19 cellular contexts compared by ENCODE assay signal in the genomic region with DNA sequence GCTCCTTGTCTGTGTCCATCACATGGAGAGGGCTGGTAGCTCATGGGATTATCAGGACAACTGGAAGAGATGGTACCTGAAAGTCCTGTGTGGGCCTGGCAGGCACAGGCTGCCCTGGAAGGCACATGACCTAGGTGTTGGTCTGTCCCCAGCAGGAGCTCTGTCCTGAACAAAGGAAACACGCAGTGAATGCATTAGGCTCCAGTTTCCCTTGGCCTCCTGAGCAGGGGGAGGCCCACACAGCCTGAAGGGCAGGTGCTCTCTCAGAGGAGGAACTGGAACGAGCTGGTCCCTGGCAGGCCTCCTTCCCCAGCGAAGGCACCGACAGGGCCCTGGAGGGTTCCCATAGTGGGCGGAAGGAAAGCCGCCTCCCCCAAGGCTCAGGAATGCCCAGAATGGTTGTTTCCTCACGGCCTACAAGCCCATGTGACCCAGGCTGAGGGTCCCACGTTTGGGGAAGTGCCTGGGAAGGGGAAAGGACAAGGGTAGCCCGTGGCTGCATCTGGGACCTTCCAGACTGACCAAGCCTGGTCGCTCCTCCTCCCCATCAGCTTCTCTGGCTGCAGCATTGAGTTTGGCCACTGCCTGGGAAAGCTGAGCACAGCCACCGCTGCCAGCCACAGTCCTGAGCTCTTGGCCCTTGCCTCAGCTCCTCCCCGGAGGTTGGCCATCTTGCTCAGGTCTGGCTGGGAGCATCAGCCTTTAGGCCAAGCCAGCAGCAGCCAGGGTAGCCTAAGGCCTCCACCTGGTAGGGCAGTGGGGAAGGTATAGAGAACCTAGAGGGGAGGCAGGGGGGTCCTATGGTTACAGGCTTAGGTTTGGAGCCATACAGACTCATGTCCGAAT. TPM values are rescaled to one million over a fixed set of nuclear protein-coding genes. Genes with fewer than 3 reads are reported as not detected.
DNase-seq lines count a peak whose midpoint lies in the region; ATAC-seq and TF ChIP-seq lines count a peak whose summit lies in the region.
"Had no signal": no experiment of that assay in that cellular context is flagged by ENCODE, and none has a peak within 500 bp of the region (broad histone marks: within the 10 kb centered on the region; RNA-seq: fewer than 3 reads in every experiment).

No MANE protein-coding gene starts in this region.

- 71 to 80% (median 74%) methylated on average over 3 to 13 of the region's 13 CpGs for WGBS in spleen, 5 donors

- no peak for TF ChIP-seq CTCF in spleen (IDR thresholded peaks at IDR 0.05 in 8 of 11, conservative IDR thresholded peaks at IDR 0.05 in 3 of 11)

- H3K9me3 ChIP-seq in T-helper 17 cell (ENCODE audit: control insufficient read depth, low read length, poor library complexity, severe bottlenecking): no peaks in the 10 kb centered on the region
- H3K9me3 ChIP-seq in spleen: no peaks in the 10 kb centered on the region
- H3K9me3 ChIP-seq: A549, HAP-1 had no signal

- H3K4me1 Mint-ChIP-seq in T-helper 17 cell: peaks cover 6% of the 10 kb centered on the region

- H3K36me3 ChIP-seq in H7 (replicated peaks; ENCODE audit: control insufficient read depth, insufficient read depth, low read length) (no peaks in the 10 kb centered on the region; the same call in 1 of the 2 replicates), spleen (no peaks in the 10 kb centered on the region)
- H3K36me3 ChIP-seq: HAP-1 had no signal

- no peak for TF ChIP-seq POLR2A in spleen (IDR thresholded peaks at IDR 0.05)

- peak overlapping the region; percentile 43 for H3K4me3 Mint-ChIP-seq in T-helper 17 cell
- H3K4me3 Mint-ChIP-seq: CD4-positive, alpha-beta T cell had no signal

- peaks cover 2% of the 10 kb centered on the region for H3K36me3 Mint-ChIP-seq in T-helper 17 cell (ENCODE audit: low read depth)

- H3K4me3 ChIP-seq in H7 (ENCODE audit: insufficient read depth, low read depth, low read length) (no peak overlapping the region), spleen (no peak overlapping the region)
- H3K4me3 ChIP-seq: A549, HAP-1 had no signal

- no peak overlapping the region for H3K27ac Mint-ChIP-seq in T-helper 17 cell
- H3K27ac Mint-ChIP-seq: CD4-positive, alpha-beta T cell had no signal

- H3K27ac ChIP-seq in spleen: no peak overlapping the region
- H3K27ac ChIP-seq: A549 had no signal

- peaks cover 47% of the 10 kb centered on the region for H3K27me3 Mint-ChIP-seq in T-helper 17 cell
- H3K27me3 Mint-ChIP-seq: CD4-positive, alpha-beta T cell had no signal

- H3K27me3 ChIP-seq in H7 (ENCODE audit: control insufficient read depth, insufficient read depth, low read length) (no peaks in the 10 kb centered on the region), spleen (replicated peaks in 1 of 7) (no peaks in the 10 kb centered on the region)

- no peaks in the 10 kb centered on the region for H3K4me1 ChIP-seq in spleen
- H3K4me1 ChIP-seq: A549, HAP-1 had no signal

- DNase-seq in H7 (peak; percentile 75), T-helper 17 cell (no peak), left kidney (ENCODE audit: low read depth, low spot score) (peak; percentile 44), spleen (peak; percentile 67), NAMALWA (ENCODE audit: low spot score) (no peak)
- DNase-seq in activated CD4-positive, alpha-beta T cell treated with anti-CD3 and anti-CD28 coated beads for 1 hour: no peak
- DNase-seq: CD4-positive, alpha-beta T cell; DMS153; GF-D8; KBM-7; NCI-H1694 treated with DMSO at 0.1 percent for 48 hours; NCI-H510A; NCI-H748 treated with DMSO at 0.1 percent for 48 hours; NK-92 treated with Interleukin-12 subunit alpha and Interleukin-12 subunit beta, amount 100 ng/mL, for 24 hours had no signal

- no peak for ATAC-seq in T-helper 17 cell
- ATAC-seq in GM18907 (IDR thresholded peaks at IDR 0.05; ENCODE audit: unreplicated experiment): no peak
- ATAC-seq: A549, Right ventricle myocardium inferior had no signal

- intact Hi-C loops in spleen (cut with DNase I; ENCODE audit: low total_unique reads): no loop called here

RNA-seq across cellular contexts. Expression of a gene that starts 21.8 kb away (rescaled TPM):
- 21.1 and 42.8 TPM in 2 replicates for total RNA-seq in H7 (2014; rRNA removed; shearing (Covaris generic))
- total RNA-seq in T-helper 17 cell (under 1 TPM in 1 of 2 donors, not detected in 1; 0.13 TPM), spleen (100 to 1,000 TPM; 262 to 549 (median 387) TPM)
- 10 to 100 TPM; 22.7 to 64.5 (median 44.7) TPM for polyA plus RNA-seq in spleen
- total RNA-seq: CD4-positive, alpha-beta T cell; OCI-LY7 had no signal

Comparison
In these comparisons a context has a peak if more than half of its experiments do, and no peak if none do; other contexts are left out.
1. DNase-seq: peak in H7 (single experiment), left kidney (single experiment) and spleen (single experiment); none in T-helper 17 cell (0 of 3), activated CD4-positive, alpha-beta T cell treated with anti-CD3 and anti-CD28 coated beads for 1 hour (single experiment) and NAMALWA (single experiment).
2. RNA of a gene that starts 21.8 kb away (total RNA-seq): 262 to 549 TPM in spleen and 21.1 to 42.8 TPM in H7; 0.13 TPM in T-helper 17 cell; every median in the first group is over 10 times any median in the second.